Comparison of ENCODE assay signal across 20 cellular contexts in genomic region chr6:5838656-5839396, GRCh38.
"Had no signal": no experiment of that assay in that cellular context is flagged by ENCODE, and none has a peak within 500 bp of the region (broad histone marks: within the 10 kb centered on the region; RNA-seq: fewer than 3 reads in every experiment).

No MANE protein-coding gene starts in this region.

- H3K4me1 Mint-ChIP-seq: activated B cell treated with CpG ODN at 0.5 μM for 24 hours; activated CD4-positive, alpha-beta memory T cell treated with anti-CD3 and anti-CD28 coated beads, Interleukin-2, amount 10 ng/mL, durations not matched to agents 7 days and 5 days; endodermal cell had no signal

- ATAC-seq: foreskin keratinocyte; left cardiac atrium; naive thymus-derived CD4-positive, alpha-beta T cell; stimulated activated naive CD8-positive, alpha-beta T cell treated with anti-CD3 and anti-CD28 coated beads, Interleukin-15, Interleukin-2, amounts not matched to agents 100 U/mL and 50 U/mL, for 24 hours had no signal

- H3K36me3 Mint-ChIP-seq: naive thymus-derived CD4-positive, alpha-beta T cell had no signal

- H3K4me3 Mint-ChIP-seq: activated B cell treated with CpG ODN at 0.5 μM for 24 hours; activated CD4-positive, alpha-beta memory T cell treated with anti-CD3 and anti-CD28 coated beads, Interleukin-2, amount 10 ng/mL, durations not matched to agents 7 days and 5 days; activated T-cell treated with anti-CD3 and anti-CD28 coated beads, Interleukin-2, amount 50 U/mL, for 24 hours; endodermal cell; naive thymus-derived CD4-positive, alpha-beta T cell had no signal

- H3K9me3 Mint-ChIP-seq: activated CD4-positive, alpha-beta memory T cell treated with anti-CD3 and anti-CD28 coated beads, Interleukin-2, amount 10 ng/mL, durations not matched to agents 7 days and 5 days; activated T-cell treated with anti-CD3 and anti-CD28 coated beads, Interleukin-2, amount 50 U/mL, for 24 hours had no signal

- H3K27me3 Mint-ChIP-seq: activated T-cell treated with anti-CD3 and anti-CD28 coated beads, Interleukin-2, amount 50 U/mL, for 24 hours had no signal

- DNase-seq: activated B cell treated with CpG ODN at 0.5 μM for 24 hours; activated CD4-positive, alpha-beta memory T cell treated with anti-CD3 and anti-CD28 coated beads, Interleukin-2, amount 10 ng/mL, durations not matched to agents 7 days and 5 days; activated CD4-positive, alpha-beta T cell treated with anti-CD3 and anti-CD28 coated beads for 4 hours; activated naive CD4-positive, alpha-beta T cell treated with anti-CD3 and anti-CD28 coated beads, Interleukin-2, amount 50 U/mL, for 16 hours; activated T-cell treated with anti-CD3 and anti-CD28 coated beads, Interleukin-2, amount 50 U/mL, for 24 hours; aorta; brain microvascular endothelial cell; central memory CD4-positive, alpha-beta T cell; foreskin keratinocyte; hippocampal formation; left cardiac atrium; mesenchymal stem cell; naive thymus-derived CD4-positive, alpha-beta T cell; stimulated activated CD4-positive, alpha-beta T cell treated with anti-CD3 and anti-CD28 coated beads, Interleukin-12 subunit alpha, Interleukin-12 subunit beta, amount 100 ng/mL, for 4 hours; stimulated activated CD4-positive, alpha-beta T cell treated with anti-CD3 and anti-CD28 coated beads, Interleukin-1b, Interleukin-23, amount 100 ng/mL, for 48 hours; stimulated activated naive CD8-positive, alpha-beta T cell treated with anti-CD3 and anti-CD28 coated beads, Interleukin-15, Interleukin-2, amounts not matched to agents 100 U/mL and 50 U/mL, for 24 hours; substantia nigra; tibial artery; uterus had no signal

- H3K27ac Mint-ChIP-seq: activated B cell treated with CpG ODN at 0.5 μM for 24 hours; activated CD4-positive, alpha-beta memory T cell treated with anti-CD3 and anti-CD28 coated beads, Interleukin-2, amount 10 ng/mL, durations not matched to agents 7 days and 5 days; activated T-cell treated with anti-CD3 and anti-CD28 coated beads, Interleukin-2, amount 50 U/mL, for 24 hours; endodermal cell had no signal
